ENCODE assay signal across 15 cellular contexts in the genomic region with DNA sequence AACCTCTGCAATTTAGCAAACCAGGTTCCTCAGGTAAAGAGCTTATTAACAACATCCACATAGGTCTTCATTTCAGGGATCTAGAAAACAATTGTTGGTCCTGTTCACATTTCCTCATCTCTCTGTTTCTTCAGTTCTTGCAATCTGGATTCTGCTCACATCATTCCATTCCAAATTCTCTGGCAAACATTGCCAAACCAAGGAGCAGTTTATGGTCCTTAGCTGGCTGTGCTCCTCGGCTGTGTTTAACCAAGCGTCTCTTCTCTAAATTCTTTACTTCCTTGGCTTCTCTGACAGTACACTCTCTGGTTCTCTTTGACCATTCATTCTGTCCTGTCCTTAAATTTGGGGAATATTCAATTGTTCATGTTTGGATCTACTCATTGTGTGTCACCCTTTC.
DNase-seq lines count a peak whose midpoint lies in the region; ATAC-seq and TF ChIP-seq lines count a peak whose summit lies in the region.
"Had no signal": no experiment of that assay in that cellular context is flagged by ENCODE, and none has a peak within 500 bp of the region (broad histone marks: within the 10 kb centered on the region; RNA-seq: fewer than 3 reads in every experiment).

No MANE protein-coding gene starts in this region.

- H3K4me3 ChIP-seq in astrocyte of the cerebellum (ENCODE audit: low read depth, low read length) (no peak overlapping the region), tibial artery (no peak overlapping the region)
- H3K4me3 ChIP-seq: ascending aorta, spleen had no signal

- H3K9me3 ChIP-seq in tibial artery = no peaks in the 10 kb centered on the region
- H3K9me3 ChIP-seq: ascending aorta had no signal

- H3K27me3 ChIP-seq in tibial artery = no peaks in the 10 kb centered on the region
- H3K27me3 ChIP-seq: ascending aorta, foreskin keratinocyte, spleen had no signal

- ATAC-seq in GM18873 (IDR thresholded peaks at IDR 0.05; ENCODE audit: low FRiP score, unreplicated experiment) = no peak
- ATAC-seq in HG03520 (IDR thresholded peaks at IDR 0.05; ENCODE audit: unreplicated experiment) = no peak
- ATAC-seq in stimulated activated naive CD8-positive, alpha-beta T cell treated with anti-CD3 and anti-CD28 coated beads, Interleukin-15, Interleukin-2, amounts not matched to agents 100 U/mL and 50 U/mL, for 24 hours = no peak
- ATAC-seq: foreskin keratinocyte had no signal

- no peaks in the 10 kb centered on the region for H3K36me3 ChIP-seq in tibial artery
- H3K36me3 ChIP-seq: ascending aorta, spleen had no signal

- peak overlapping the region; percentile 14 to 41 for H3K27ac ChIP-seq in tibial artery
- H3K27ac ChIP-seq: ascending aorta, foreskin keratinocyte, spleen had no signal

- DNase-seq in GM03348 (ENCODE audit: low spot score) = peak; percentile 72
- DNase-seq in astrocyte of the cerebellum (ENCODE audit: low read depth) = peak; percentile 91
- peak; percentile 28 for DNase-seq in kidney glomerular epithelial cell (lab: John Stamatoyannopoulos, UW)
- no peak for DNase-seq in tibial artery
- no peak for DNase-seq in stimulated activated naive CD8-positive, alpha-beta T cell treated with anti-CD3 and anti-CD28 coated beads, Interleukin-15, Interleukin-2, amounts not matched to agents 100 U/mL and 50 U/mL, for 24 hours
- DNase-seq: activated B cell treated with CpG ODN at 0.5 μM for 24 hours; activated effector memory CD4-positive, alpha-beta T cell treated with Interleukin-2 at 50 U/mL for 16 hours; foreskin keratinocyte; NCI-H2029; NCI-H526; occipital lobe; spleen had no signal

- in situ Hi-C loops in astrocyte of the cerebellum (cut with HindIII; ENCODE audit: low sequenced_read_pairs) = loop anchor here (10.0 kb wide), 1 partner anchor 103 kb away; no protein-coding TSS in a partner anchor

- TF ChIP-seq CTCF in astrocyte of the cerebellum (IDR thresholded peaks at IDR 0.05; ENCODE audit: low read depth, low read length, missing control alignments) = no peak
- TF ChIP-seq CTCF in tibial artery (IDR thresholded peaks at IDR 0.05) = no peak

- H3K4me1 ChIP-seq in tibial artery = peaks cover 0 to 47% (median 20%) of the 10 kb centered on the region in 4 donors
- H3K4me1 ChIP-seq: foreskin keratinocyte, spleen had no signal

- intact Hi-C loops in tibial artery (cut with DNase I; ENCODE audit: low total_unique reads) = no loop called here

Comparison
In these comparisons a context has a peak if more than half of its experiments do, and no peak if none do; other contexts are left out.
1. DNase-seq: peak in GM03348 (single experiment), astrocyte of the cerebellum (single experiment) and kidney glomerular epithelial cell (single experiment); none in tibial artery (0 of 2) and stimulated activated naive CD8-positive, alpha-beta T cell treated with anti-CD3 and anti-CD28 coated beads, Interleukin-15, Interleukin-2, amounts not matched to agents 100 U/mL and 50 U/mL, for 24 hours (single experiment).